ENCODE assay signal across 22 cellular contexts in the genomic region with DNA sequence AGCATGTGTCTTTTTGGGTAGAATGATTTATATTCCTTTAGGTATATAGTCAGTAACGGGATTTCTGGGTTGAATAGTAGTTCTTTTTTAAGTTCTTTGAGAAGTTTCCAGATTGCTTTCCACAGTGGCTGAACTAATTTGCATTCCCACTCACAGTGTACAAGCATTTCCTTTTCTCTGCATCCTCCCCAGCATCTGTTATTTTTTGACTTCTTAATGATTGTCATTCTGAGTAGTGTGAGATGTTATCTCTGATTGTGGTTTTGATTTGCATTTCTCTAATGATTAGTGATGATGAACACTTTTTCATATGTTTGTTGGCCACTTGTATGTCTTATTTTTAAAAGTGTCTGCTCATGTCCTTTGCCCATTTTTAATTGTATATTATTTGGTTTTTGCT.
A peak's percentile ranks its signal among the peaks of the same experiment; 100 is the strongest.
DNase-seq lines count a peak whose midpoint lies in the region; ATAC-seq and TF ChIP-seq lines count a peak whose summit lies in the region.
"Had no signal": no experiment of that assay in that cellular context is flagged by ENCODE, and none has a peak within 500 bp of the region (broad histone marks: within the 10 kb centered on the region; RNA-seq: fewer than 3 reads in every experiment).

No MANE protein-coding gene starts in this region.

- DNase-seq in GM12864 (ENCODE audit: low read depth) (peak; percentile 18), GM20000 (ENCODE audit: low spot score) (no peak), NCI-H524 (lab: John Stamatoyannopoulos, UW) (no peak), HUDEP-2 (lab: John Stamatoyannopoulos, UW; ENCODE audit: unreplicated experiment in 76 of 76) (no peak)
- DNase-seq: activated CD8-positive, alpha-beta T cell treated with anti-CD3 and anti-CD28 coated beads, Interleukin-2, amount 10 ng/mL, durations not matched to agents 7 days and 5 days; activated effector memory CD4-positive, alpha-beta T cell treated with Interleukin-2 at 50 U/mL for 16 hours; CD4-positive, CD25-positive, alpha-beta regulatory T cell; head of caudate nucleus; Karpas-422; mucosa of descending colon; NCI-H1436 treated with DMSO at 0.1 percent for 48 hours; occipital lobe; stimulated activated naive CD4-positive, alpha-beta T cell treated with Interleukin-2 at 50 U/mL for 16 hours; upper lobe of right lung had no signal

- TF ChIP-seq CTCF in GM12864 (IDR thresholded peaks at IDR 0.05; ENCODE audit: low read depth, low read length, missing control alignments) (no peak), GM20000 (IDR thresholded peaks at IDR 0.05; ENCODE audit: extremely low read depth, missing control alignments) (no peak)

- H3K4me3 ChIP-seq in GM12864 (ENCODE audit: low read depth, low read length): no peak overlapping the region
- H3K4me3 ChIP-seq: ascending aorta, mucosa of descending colon, SK-N-MC, skin epidermis, upper lobe of right lung had no signal

- ATAC-seq in GM19351 (IDR thresholded peaks at IDR 0.05; ENCODE audit: unreplicated experiment): peak; percentile 53
- ATAC-seq in HG02763 (IDR thresholded peaks at IDR 0.05; ENCODE audit: unreplicated experiment): peak; percentile 65
- ATAC-seq in HG03354 (IDR thresholded peaks at IDR 0.05; ENCODE audit: poor library complexity, severe bottlenecking, unreplicated experiment): peak; percentile 90
- no peak for ATAC-seq in GM18873 (IDR thresholded peaks at IDR 0.05; ENCODE audit: low FRiP score, unreplicated experiment)
- ATAC-seq: activated CD8-positive, alpha-beta T cell treated with anti-CD3 and anti-CD28 coated beads, Interleukin-2, amount 10 ng/mL, durations not matched to agents 7 days and 5 days; esophagus mucosa; mucosa of descending colon; upper lobe of right lung had no signal
